ENCODE assay signal across 29 cellular contexts in genomic region chr2:173199303-173199702, GRCh38.
A peak's percentile ranks its signal among the peaks of the same experiment; 100 is the strongest.
DNase-seq lines count a peak whose midpoint lies in the region; ATAC-seq, FAIRE-seq and TF ChIP-seq lines count a peak whose summit lies in the region.
"Had no signal": no experiment of that assay in that cellular context is flagged by ENCODE, and none has a peak within 500 bp of the region (broad histone marks: within the 10 kb centered on the region; RNA-seq: fewer than 3 reads in every experiment).

No MANE protein-coding gene starts in this region.

- no TSS peak for BruUV-seq in endothelial cell of umbilical vein (replicated peaks; lab: Mats Ljungman, UMichigan)

- H3K36me3 ChIP-seq in endothelial cell of umbilical vein (ENCODE audit: control insufficient read depth in 2 of 2, extremely low read depth in 1 of 2, insufficient read depth in 2 of 2, low read length in 2 of 2) (no peaks in the 10 kb centered on the region), heart left ventricle (peaks cover 0 to 43% (median 11%) of the 10 kb centered on the region in 9 donors), gastrocnemius medialis (peaks cover 0 to 25% of the 10 kb centered on the region in 2 donors), aorta (ENCODE audit: control insufficient read depth in 1 of 2, insufficient read depth in 2 of 2, low read length in 1 of 2) (peaks cover 0 to 4% of the 10 kb centered on the region in 2 donors)
- H3K36me3 ChIP-seq: neutrophil had no signal

- in situ Hi-C loops in gastrocnemius medialis (cut with MboI; ENCODE audit: low sequenced_read_pairs in 4 of 4), result no loop called here

- TF ChIP-seq CTCF in D721Med (IDR thresholded peaks at IDR 0.05; ENCODE audit: insufficient read depth, missing control alignments) (no peak), endothelial cell of umbilical vein (IDR thresholded peaks at IDR 0.05; ENCODE audit: extremely low read depth in 1 of 2, insufficient read depth in 1 of 2, low read depth in 1 of 2, low read length in 2 of 2) (no peak), heart left ventricle (IDR thresholded peaks at IDR 0.05) (no peak), gastrocnemius medialis (IDR thresholded peaks at IDR 0.05 in 4 of 5, conservative IDR thresholded peaks at IDR 0.05 in 1 of 5) (no peak)

- H3K27ac ChIP-seq in endothelial cell of umbilical vein (ENCODE audit: insufficient read depth, low read depth, low read length) (no peak overlapping the region), heart left ventricle (peak overlapping the region in 10 of 12 donors; percentile 1 to 46 (median 34)), gastrocnemius medialis (peak overlapping the region; percentile 83 to 91 (median 88)), aorta (ENCODE audit: low read depth in 1 of 2, low read length in 2 of 2) (no peak overlapping the region)
- H3K27ac ChIP-seq: C4-2B, cardiac muscle cell, neutrophil, SJSA1, VCaP had no signal

- H3K9me3 ChIP-seq in endothelial cell of umbilical vein (replicated peaks; ENCODE audit: control insufficient read depth, insufficient read depth, low read length), result no peaks in the 10 kb centered on the region
- no peaks in the 10 kb centered on the region for H3K9me3 ChIP-seq in heart left ventricle
- no peaks in the 10 kb centered on the region for H3K9me3 ChIP-seq in gastrocnemius medialis
- H3K9me3 ChIP-seq in aorta (ENCODE audit: control insufficient read depth, low read length), result no peaks in the 10 kb centered on the region
- H3K9me3 ChIP-seq: neutrophil, SJSA1 had no signal

- WGBS in heart left ventricle, 4 donors, result 14 to 34% (median 19%) methylated on average over 1 of the region's 1 CpG
- 0 to 10% methylated on average over 1 of the region's 1 CpG for WGBS in aorta, 2 donors

- H3K79me2 ChIP-seq in endothelial cell of umbilical vein (ENCODE audit: control insufficient read depth, insufficient read depth, low read length), result no peaks in the 10 kb centered on the region

- no peak for DNase-seq in D721Med (ENCODE audit: insufficient read length, low spot score)
- peak; percentile 31 for DNase-seq in endothelial cell of umbilical vein (ENCODE audit: low read depth, low spot score)
- no peak for DNase-seq in heart left ventricle
- no peak for DNase-seq in gastrocnemius medialis
- DNase-seq in islet precursor cell, result no peak
- no peak for DNase-seq in hippocampal formation (lab: John Stamatoyannopoulos, UW)
- no peak for DNase-seq in aorta
- DNase-seq: activated CD4-positive, alpha-beta T cell treated with anti-CD3 and anti-CD28 coated beads for 48 hours; activated effector memory CD4-positive, alpha-beta T cell treated with anti-CD3 and anti-CD28 coated beads, Interleukin-2, amount 50 U/mL, for 16 hours; activated T-cell treated with anti-CD3 and anti-CD28 coated beads, Interleukin-2, amount 50 U/mL, for 1 hour; COR-L47; DMS79; effector memory CD8-positive, alpha-beta T cell; erythroblast; HCEC 1CT; Kasumi-1; naive B cell; NCI-H1436; NCI-H345; stimulated activated CD4-positive, alpha-beta T cell treated with anti-CD3 and anti-CD28 coated beads, Interleukin-4, amount 100 ng/mL, for 24 hours; T-helper 9 cell had no signal

- H2AFZ ChIP-seq in endothelial cell of umbilical vein (ENCODE audit: low read depth, low read length), result no peak overlapping the region

- no peaks in the 10 kb centered on the region for H3K9me1 ChIP-seq in endothelial cell of umbilical vein (replicated peaks; ENCODE audit: control insufficient read depth, extremely low read depth, insufficient read depth, low read length)

- FAIRE-seq in D721Med (lab: Jason Lieb, UNC) (peak; percentile 46), endothelial cell of umbilical vein (lab: Jason Lieb, UNC) (no peak)
- FAIRE-seq: astrocyte, G401.6 had no signal

- H3K4me1 ChIP-seq in endothelial cell of umbilical vein (ENCODE audit: control insufficient read depth, extremely low read depth, insufficient read depth, low read length) (no peaks in the 10 kb centered on the region), heart left ventricle (peaks cover 2 to 68% (median 42%) of the 10 kb centered on the region in 12 donors), gastrocnemius medialis (peaks cover 46 to 54% of the 10 kb centered on the region in 2 donors), aorta (ENCODE audit: control insufficient read depth in 1 of 2, insufficient read depth in 2 of 2, low read length in 2 of 2) (peaks cover 4 to 8% of the 10 kb centered on the region in 2 donors)

- TF ChIP-seq POLR2A in endothelial cell of umbilical vein (IDR thresholded peaks at IDR 0.05; ENCODE audit: low read depth, low read length) (no peak), heart left ventricle (IDR thresholded peaks at IDR 0.05) (no peak), gastrocnemius medialis (IDR thresholded peaks at IDR 0.05) (no peak)

- intact Hi-C loops in endothelial cell of umbilical vein (cut with micrococcal nuclease) (no loop called here), heart left ventricle (cut with DNase I) (loop anchor here in 1 of 10 donors (5.0 kb wide), 1 partner anchor 107 kb away; no protein-coding TSS in a partner anchor), gastrocnemius medialis (cut with DNase I; ENCODE audit: low total_unique reads) (no loop called here), aorta (cut with DNase I) (loop anchor here (5.0 kb wide), 1 partner anchor 37 kb away; no protein-coding TSS in a partner anchor)

- no peak overlapping the region for H3K9ac ChIP-seq in endothelial cell of umbilical vein (replicated peaks; ENCODE audit: extremely low read depth, insufficient read depth, low read length)

- POLR2A ChIA-PET in endothelial cell of umbilical vein (lab: Charles Lee), result no interaction called here

- ATAC-seq in heart left ventricle (peak in 2 of 4 donors; percentile 30 to 79), gastrocnemius medialis (peak in 1 of 2 donors; percentile 28), HG02884 (IDR thresholded peaks at IDR 0.05; ENCODE audit: unreplicated experiment) (no peak), aorta (ENCODE audit: low FRiP score) (no peak)
- ATAC-seq: effector memory CD8-positive, alpha-beta T cell had no signal

- CTCF ChIA-PET in endothelial cell of umbilical vein (lab: Charles Lee), result interaction anchor here (1.5 kb wide), 1 partner anchor 9 kb away, joined by 3 read pairs; no protein-coding TSS in a partner anchor

- no peaks in the 10 kb centered on the region for H3K27me3 ChIP-seq in endothelial cell of umbilical vein (ENCODE audit: control insufficient read depth in 2 of 2, insufficient read depth in 2 of 2, low read length in 2 of 2)
- no peaks in the 10 kb centered on the region for H3K27me3 ChIP-seq in heart left ventricle
- H3K27me3 ChIP-seq in gastrocnemius medialis, result no peaks in the 10 kb centered on the region
- no peaks in the 10 kb centered on the region for H3K27me3 ChIP-seq in aorta (ENCODE audit: control insufficient read depth in 1 of 2, insufficient read depth in 2 of 2, low read length in 1 of 2)
- H3K27me3 ChIP-seq: cardiac muscle cell, neutrophil, SJSA1 had no signal

- dilution Hi-C loops in endothelial cell of umbilical vein (cut with MboI; ENCODE audit: extremely low pct_ligation_motif_present, low sequenced_read_pairs), result no loop called here

- H4K20me1 ChIP-seq in endothelial cell of umbilical vein (replicated peaks; ENCODE audit: control insufficient read depth, extremely low read depth, insufficient read depth, low read length), result no peaks in the 10 kb centered on the region

- H3K4me3 ChIP-seq in endothelial cell of umbilical vein (replicated peaks in 1 of 3; ENCODE audit: insufficient read depth in 1 of 3, low read depth in 1 of 3, low read length in 3 of 3) (no peak overlapping the region), heart left ventricle (no peak overlapping the region), gastrocnemius medialis (no peak overlapping the region), aorta (ENCODE audit: low read length in 2 of 2) (no peak overlapping the region)
- H3K4me3 ChIP-seq: cardiac muscle cell, SJSA1 had no signal

- H3K4me2 ChIP-seq in endothelial cell of umbilical vein (ENCODE audit: insufficient read depth, low read length), result no peak overlapping the region

TF ChIP-seq in endothelial cell of umbilical vein, 7 proteins besides CTCF, POLR2A, EP300 and RAD21:
- no peak for TF ChIP-seq EZH2 (IDR thresholded peaks at IDR 0.05; ENCODE audit: borderline replicate concordance, low read depth, low read length, severe bottlenecking)
- no peak for TF ChIP-seq GATA2 (IDR thresholded peaks at IDR 0.05; ENCODE audit: insufficient read depth, insufficient read length, low read depth, low read length)
- no peak for TF ChIP-seq POLR2AphosphoS5 (IDR thresholded peaks at IDR 0.05; ENCODE audit: insufficient read depth, low read depth, low read length)
- no peak for TF ChIP-seq MAX (IDR thresholded peaks at IDR 0.05; ENCODE audit: insufficient read depth, insufficient read length)
- no peak for TF ChIP-seq MYC (IDR thresholded peaks at IDR 0.05; ENCODE audit: low read depth, low read length)
- TF ChIP-seq JUN (IDR thresholded peaks at IDR 0.05; ENCODE audit: borderline replicate concordance, insufficient read depth, insufficient read length, low read depth), result no peak
- TF ChIP-seq FOS (IDR thresholded peaks at IDR 0.05; ENCODE audit: borderline replicate concordance, insufficient read depth, low read length), result no peak
TF ChIP-seq in endothelial cell of umbilical vein: peak in this region for 0.

Comparison
In these comparisons a context has a peak if more than half of its experiments do, and no peak if none do; other contexts are left out.
1. H3K27ac ChIP-seq: peak in heart left ventricle (10 of 12) and gastrocnemius medialis (4 of 4); none in endothelial cell of umbilical vein (single experiment) and aorta (0 of 2).
2. intact Hi-C loops: an anchor here in aorta (5.0 kb wide); none called in endothelial cell of umbilical vein and gastrocnemius medialis.